In the genomic region with DNA sequence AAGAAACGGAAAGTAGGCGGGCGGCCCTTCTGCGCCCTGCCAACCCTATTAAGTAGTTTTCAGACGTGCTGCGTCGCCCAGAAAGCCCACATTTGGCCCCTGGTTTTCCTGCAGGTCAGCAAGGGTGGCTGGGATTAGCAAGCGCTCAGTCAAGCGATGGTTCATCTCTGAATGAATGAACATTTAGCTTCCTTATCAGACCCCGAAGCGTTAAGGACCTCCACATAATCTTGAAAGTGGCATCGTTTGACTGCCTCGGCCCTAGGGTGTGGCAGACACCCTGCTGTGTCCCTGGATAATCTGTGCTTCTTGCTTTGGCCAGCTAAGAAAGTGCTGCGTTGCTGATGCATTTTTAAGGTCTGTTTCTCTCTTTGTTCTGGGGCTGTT, we compare ENCODE assay signal across 8 cellular contexts. TPM values are rescaled to one million over a fixed set of nuclear protein-coding genes. Genes with fewer than 3 reads are reported as not detected.
DNase-seq lines count a peak whose midpoint lies in the region; ATAC-seq and TF ChIP-seq lines count a peak whose summit lies in the region.

No MANE protein-coding gene starts in this region.

- TF ChIP-seq CTCF in BJ (IDR thresholded peaks at IDR 0.05; ENCODE audit: insufficient read depth, low read depth, low read length) (no peak), HFF-Myc (IDR thresholded peaks at IDR 0.05; ENCODE audit: low read depth, low read length, missing control alignments) (no peak)

- H3K27me3 Mint-ChIP-seq in activated CD8-positive, alpha-beta T cell treated with anti-CD3 and anti-CD28 coated beads, Interleukin-2, amount 10 ng/mL, durations not matched to agents 7 days and 5 days (ENCODE audit: low read depth): no peaks in the 10 kb centered on the region

- H3K36me3 Mint-ChIP-seq in activated CD8-positive, alpha-beta T cell treated with anti-CD3 and anti-CD28 coated beads, Interleukin-2, amount 10 ng/mL, durations not matched to agents 7 days and 5 days (ENCODE audit: low read depth): peaks cover 31% of the 10 kb centered on the region

- DNase-seq in BJ (ENCODE audit: low read depth) (no peak), HFF-Myc (ENCODE audit: extremely low read depth, low read depth) (no peak), iris pigment epithelial cell (ENCODE audit: low read depth) (peak; percentile 16), substantia nigra (lab: John Stamatoyannopoulos, UW) (no peak)
- no peak for DNase-seq in activated CD8-positive, alpha-beta T cell treated with anti-CD3 and anti-CD28 coated beads, Interleukin-2, amount 10 ng/mL, durations not matched to agents 7 days and 5 days
- DNase-seq in activated CD4-positive, alpha-beta T cell treated with anti-CD3 and anti-CD28 coated beads for 48 hours: no peak

- H3K27ac ChIP-seq in substantia nigra (ENCODE audit: low read depth, low read length, poor library complexity, severe bottlenecking): peak overlapping the region; percentile 75

- peak overlapping the region; percentile 87 for H3K4me3 Mint-ChIP-seq in activated CD8-positive, alpha-beta T cell treated with anti-CD3 and anti-CD28 coated beads, Interleukin-2, amount 10 ng/mL, durations not matched to agents 7 days and 5 days

- H3K4me1 Mint-ChIP-seq in activated CD8-positive, alpha-beta T cell treated with anti-CD3 and anti-CD28 coated beads, Interleukin-2, amount 10 ng/mL, durations not matched to agents 7 days and 5 days (ENCODE audit: low read depth): peaks cover 35% of the 10 kb centered on the region

- no peaks in the 10 kb centered on the region for H3K27me3 ChIP-seq in BJ (ENCODE audit: control insufficient read depth, insufficient read depth, low read length)

- ATAC-seq in activated CD8-positive, alpha-beta T cell treated with anti-CD3 and anti-CD28 coated beads, Interleukin-2, amount 10 ng/mL, durations not matched to agents 7 days and 5 days: peak; percentile 2
- ATAC-seq in GM18909 (IDR thresholded peaks at IDR 0.05; ENCODE audit: poor library complexity, unreplicated experiment): no peak
- no peak for ATAC-seq in GM19452 (IDR thresholded peaks at IDR 0.05; ENCODE audit: unreplicated experiment)

- peaks cover 2% of the 10 kb centered on the region for H3K36me3 ChIP-seq in BJ (ENCODE audit: control insufficient read depth, insufficient read depth, low read length)

- CTCF ChIA-PET in BJ (lab: Yijun Ruan, JAX): no interaction called here
- CTCF ChIA-PET in activated CD8-positive, alpha-beta T cell treated with anti-CD3 and anti-CD28 coated beads, Interleukin-2, amount 10 ng/mL, durations not matched to agents 7 days and 5 days (lab: Charles Lee): interaction anchor here (0.7 to 1.4 kb wide), 4 partner anchors 13 to 665 kb away, joined by 3 to 4 read pairs (median 3); no protein-coding TSS in a partner anchor

- peak overlapping the region; percentile 79 for H3K4me3 ChIP-seq in BJ (ENCODE audit: low read depth, low read length)
- peak overlapping the region; percentile 74 for H3K4me3 ChIP-seq in HFF-Myc (replicated peaks; ENCODE audit: low read depth, low read length)

- peak overlapping the region; percentile 84 for H3K27ac Mint-ChIP-seq in activated CD8-positive, alpha-beta T cell treated with anti-CD3 and anti-CD28 coated beads, Interleukin-2, amount 10 ng/mL, durations not matched to agents 7 days and 5 days

- POLR2A ChIA-PET in BJ (lab: Charles Lee): interaction anchor here (0.6 kb wide), 1 partner anchor 54 kb away, joined by 3 read pairs; no protein-coding TSS in a partner anchor
- POLR2A ChIA-PET in activated CD8-positive, alpha-beta T cell treated with anti-CD3 and anti-CD28 coated beads, Interleukin-2, amount 10 ng/mL, durations not matched to agents 7 days and 5 days (lab: Charles Lee): interaction anchor here (0.6 to 1.1 kb wide), 3 partner anchors 35 to 177 kb away, joined by 3 read pairs; no protein-coding TSS in a partner anchor

- no peaks in the 10 kb centered on the region for H3K9me3 Mint-ChIP-seq in activated CD8-positive, alpha-beta T cell treated with anti-CD3 and anti-CD28 coated beads, Interleukin-2, amount 10 ng/mL, durations not matched to agents 7 days and 5 days (ENCODE audit: insufficient read depth)

RNA-seq across cellular contexts. Expression of a gene that starts 0.7 kb away (rescaled TPM):
- polyA plus RNA-seq in BJ (2011; rRNA removed): 26.8 and 31.4 TPM in 2 replicates
- 9.5 and 12.9 TPM in 2 replicates for polyA minus RNA-seq in BJ (2011; rRNA and poly(A)+ RNA removed)
- total RNA-seq in activated CD8-positive, alpha-beta T cell treated with anti-CD3 and anti-CD28 coated beads, Interleukin-2, amount 10 ng/mL, durations not matched to agents 7 days and 5 days: 10 to 100 TPM; 22.1 to 24.4 TPM

RNA-seq across cellular contexts. Expression of a gene that starts 20.3 kb away (rescaled TPM):
- polyA plus RNA-seq in BJ (2011; rRNA removed): 78.8 and 93.2 TPM in 2 replicates
- 28.0 and 39.4 TPM in 2 replicates for polyA minus RNA-seq in BJ (2011; rRNA and poly(A)+ RNA removed)
- total RNA-seq in activated CD8-positive, alpha-beta T cell treated with anti-CD3 and anti-CD28 coated beads, Interleukin-2, amount 10 ng/mL, durations not matched to agents 7 days and 5 days: 10 to 100 TPM; 54.6 to 58.4 TPM

RNA-seq across cellular contexts. Expression of a gene that starts 31.4 kb away (rescaled TPM):
- polyA plus RNA-seq in BJ (2011; rRNA removed): 26.1 and 41.9 TPM in 2 replicates
- polyA minus RNA-seq in BJ (2011; rRNA and poly(A)+ RNA removed): 4.6 and 5.5 TPM in 2 replicates
- 10 to 100 TPM; 89.7 to 91.7 TPM for total RNA-seq in activated CD8-positive, alpha-beta T cell treated with anti-CD3 and anti-CD28 coated beads, Interleukin-2, amount 10 ng/mL, durations not matched to agents 7 days and 5 days

RNA-seq across cellular contexts. Expression of a gene that starts 31.6 kb away (rescaled TPM):
- polyA plus RNA-seq in BJ (2011; rRNA removed): 10.5 and 19.0 TPM in 2 replicates
- polyA minus RNA-seq in BJ (2011; rRNA and poly(A)+ RNA removed): 12.4 and 13.0 TPM in 2 replicates
- 10 to 100 TPM; 86.2 to 87.4 TPM for total RNA-seq in activated CD8-positive, alpha-beta T cell treated with anti-CD3 and anti-CD28 coated beads, Interleukin-2, amount 10 ng/mL, durations not matched to agents 7 days and 5 days

RNA-seq across cellular contexts. Expression of a gene that starts 50.8 kb away (rescaled TPM):
- 10.5 and 16.4 TPM in 2 replicates for polyA plus RNA-seq in BJ (2011; rRNA removed)
- polyA minus RNA-seq in BJ (2011; rRNA and poly(A)+ RNA removed): 11.1 and 14.2 TPM in 2 replicates
- not detected for total RNA-seq in activated CD8-positive, alpha-beta T cell treated with anti-CD3 and anti-CD28 coated beads, Interleukin-2, amount 10 ng/mL, durations not matched to agents 7 days and 5 days
